ENCODE assay signal across 19 cellular contexts in the genomic region with DNA sequence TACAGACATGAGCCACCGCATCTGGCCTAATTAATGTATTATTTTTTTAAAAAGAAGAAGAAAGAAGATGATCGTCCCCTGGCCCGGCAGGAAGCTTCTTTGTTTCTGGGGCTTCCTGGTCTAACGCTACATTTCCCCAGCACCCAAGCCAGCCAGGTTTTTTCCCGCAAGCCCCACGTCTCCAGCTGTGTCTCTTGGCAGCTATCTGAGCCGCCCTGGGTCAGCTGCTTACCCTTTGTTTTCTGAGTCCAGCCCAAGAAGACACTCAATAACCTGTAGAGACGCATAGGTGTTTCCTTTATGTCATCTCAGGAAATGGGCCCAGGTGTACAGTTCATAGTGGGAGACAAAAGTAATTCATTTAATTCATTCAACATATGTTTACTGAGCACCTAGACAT.
DNase-seq lines count a peak whose midpoint lies in the region; ATAC-seq and TF ChIP-seq lines count a peak whose summit lies in the region.
"Had no signal": no experiment of that assay in that cellular context is flagged by ENCODE, and none has a peak within 500 bp of the region (broad histone marks: within the 10 kb centered on the region; RNA-seq: fewer than 3 reads in every experiment).

No MANE protein-coding gene starts in this region.

- H3K27ac ChIP-seq in heart left ventricle, result peak overlapping the region in 3 of 12 donors; percentile 9 to 46 (median 30)
- peak overlapping the region in 8 of 11 experiments; percentile 22 to 62 (median 60); a peak in 15 of 22 replicates for H3K27ac ChIP-seq in BLaER1 treated with 17β-estradiol and CSF1 and Interleukin-3, amounts not matched to agents 10 nM and 100 nM
- H3K27ac ChIP-seq: A549, SJSA1 had no signal

- peaks cover 0 to 13% (median 0%) of the 10 kb centered on the region in 12 donors for H3K4me1 ChIP-seq in heart left ventricle
- H3K4me1 ChIP-seq in BLaER1 treated with 17β-estradiol and CSF1 and Interleukin-3, amounts not matched to agents 10 nM and 100 nM, result peaks cover 0 to 42% (median 28%) of the 10 kb centered on the region in 10 experiments; a peak in 17 of 20 replicates
- H3K4me1 ChIP-seq: A549 had no signal

- peak overlapping the region in 10 of 11 experiments; percentile 23 to 64 (median 42); a peak in 17 of 22 replicates for H3K4me2 ChIP-seq in BLaER1 treated with 17β-estradiol and CSF1 and Interleukin-3, amounts not matched to agents 10 nM and 100 nM
- H3K4me2 ChIP-seq: A549 had no signal

- ATAC-seq in heart left ventricle, result peak in 1 of 4 donors; percentile 94
- ATAC-seq in Right ventricle myocardium inferior, result no peak
- ATAC-seq in stimulated activated memory B cell treated with anti-CD40 and anti-IgM and Interleukin-4, amounts not matched to agents 10 μg/mL and 1 μg/mL and 100 μg/mL, for 72 hours, result no peak
- ATAC-seq: A549; CD8-positive, alpha-beta T cell; Panc1 had no signal

- no peak overlapping the region for H3K27ac Mint-ChIP-seq in stimulated activated memory B cell treated with anti-CD40 and anti-IgM and Interleukin-4, amounts not matched to agents 10 μg/mL and 1 μg/mL and 100 μg/mL, for 72 hours
- H3K27ac Mint-ChIP-seq: CD8-positive, alpha-beta T cell had no signal

- H3K27me3 ChIP-seq in heart left ventricle, result no peaks in the 10 kb centered on the region
- H3K27me3 ChIP-seq in BLaER1 treated with 17β-estradiol and CSF1 and Interleukin-3, amounts not matched to agents 10 nM and 100 nM, result no peaks in the 10 kb centered on the region
- H3K27me3 ChIP-seq: SJSA1 had no signal

- peaks cover 39% of the 10 kb centered on the region for H3K27me3 Mint-ChIP-seq in stimulated activated memory B cell treated with anti-CD40 and anti-IgM and Interleukin-4, amounts not matched to agents 10 μg/mL and 1 μg/mL and 100 μg/mL, for 72 hours

- H3K36me3 ChIP-seq in heart left ventricle, result no peaks in the 10 kb centered on the region
- no peaks in the 10 kb centered on the region for H3K36me3 ChIP-seq in BLaER1 treated with 17β-estradiol and CSF1 and Interleukin-3, amounts not matched to agents 10 nM and 100 nM
- H3K36me3 ChIP-seq: SJSA1 had no signal

- no peak for TF ChIP-seq CTCF in heart left ventricle (IDR thresholded peaks at IDR 0.05)

- H3K36me3 Mint-ChIP-seq in stimulated activated memory B cell treated with anti-CD40 and anti-IgM and Interleukin-4, amounts not matched to agents 10 μg/mL and 1 μg/mL and 100 μg/mL, for 72 hours, result no peaks in the 10 kb centered on the region
- H3K36me3 Mint-ChIP-seq: CD8-positive, alpha-beta T cell had no signal

- H3K9ac ChIP-seq in BLaER1 treated with 17β-estradiol and CSF1 and Interleukin-3, amounts not matched to agents 10 nM and 100 nM, result peak overlapping the region in 4 of 11 experiments; percentile 8 to 34 (median 14); a peak in 4 of 22 replicates

- no peak for TF ChIP-seq POLR2A in heart left ventricle (IDR thresholded peaks at IDR 0.05)

- H4K20me1 ChIP-seq in BLaER1 treated with 17β-estradiol and CSF1 and Interleukin-3, amounts not matched to agents 10 nM and 100 nM, result no peaks in the 10 kb centered on the region

- no peak overlapping the region for H3K4me3 Mint-ChIP-seq in stimulated activated memory B cell treated with anti-CD40 and anti-IgM and Interleukin-4, amounts not matched to agents 10 μg/mL and 1 μg/mL and 100 μg/mL, for 72 hours
- H3K4me3 Mint-ChIP-seq: CD8-positive, alpha-beta T cell had no signal

- intact Hi-C loops in heart left ventricle (cut with DNase I), result loop anchor here in 2 of 10 donors (5.0 kb wide), 1 partner anchor 52 kb away; no protein-coding TSS in a partner anchor
- intact Hi-C loops in Right ventricle myocardium inferior (cut with DNase I), result loop anchor here (5.0 kb wide), 1 partner anchor 52 kb away; no protein-coding TSS in a partner anchor

- peaks cover 0 to 2% (median 0%) of the 10 kb centered on the region in 12 donors for H3K9me3 ChIP-seq in heart left ventricle
- H3K9me3 ChIP-seq in BLaER1 treated with 17β-estradiol and CSF1 and Interleukin-3, amounts not matched to agents 10 nM and 100 nM (replicated peaks in 1 of 11), result peaks cover 8 to 15% (median 9%) of the 10 kb centered on the region in 11 experiments; a peak in 15 of 22 replicates
- H3K9me3 ChIP-seq: A549, SJSA1 had no signal

- no peak overlapping the region for H3K4me3 ChIP-seq in heart left ventricle
- H3K4me3 ChIP-seq in BLaER1 treated with 17β-estradiol and CSF1 and Interleukin-3, amounts not matched to agents 10 nM and 100 nM, result no peak overlapping the region
- H3K4me3 ChIP-seq: A549, SJSA1 had no signal

- peaks cover 4% of the 10 kb centered on the region for H3K9me3 Mint-ChIP-seq in stimulated activated memory B cell treated with anti-CD40 and anti-IgM and Interleukin-4, amounts not matched to agents 10 μg/mL and 1 μg/mL and 100 μg/mL, for 72 hours
- H3K9me3 Mint-ChIP-seq: CD8-positive, alpha-beta T cell had no signal

- 54 to 76% (median 64%) methylated on average over 8 of the region's 8 CpGs for WGBS in heart left ventricle, 4 donors

- peak in 4 of 5 donors; percentile 27 to 52 (median 47) for DNase-seq in heart left ventricle
- DNase-seq in Right ventricle myocardium inferior (ENCODE audit: missing footprints), result no peak
- DNase-seq in NCI-H2029 treated with DMSO at 0.1 percent for 48 hours (lab: John Stamatoyannopoulos, UW), result peak; percentile 52
- peak; percentile 73 for DNase-seq in dermis blood vessel endothelial cell
- no peak for DNase-seq in NCI-H1694 (lab: John Stamatoyannopoulos, UW)
- no peak for DNase-seq in NCI-H226
- DNase-seq: Calu3; CD8-positive, alpha-beta T cell; KG1; NCI-H1105; NCI-H1694 treated with DMSO at 0.1 percent for 48 hours; NCI-H2171; NCI-H446 treated with DMSO at 0.1 percent for 48 hours; NCI-H526 treated with DMSO at 0.1 percent for 48 hours had no signal

- H3K4me1 Mint-ChIP-seq in stimulated activated memory B cell treated with anti-CD40 and anti-IgM and Interleukin-4, amounts not matched to agents 10 μg/mL and 1 μg/mL and 100 μg/mL, for 72 hours, result no peaks in the 10 kb centered on the region

Comparison
In these comparisons a context has a peak if more than half of its experiments do, and no peak if none do; other contexts are left out.
1. DNase-seq: peak in heart left ventricle (4 of 5), NCI-H2029 treated with DMSO at 0.1 percent for 48 hours (single experiment) and dermis blood vessel endothelial cell (single experiment); none in Right ventricle myocardium inferior (single experiment), NCI-H1694 (single experiment) and NCI-H226 (single experiment).